ENCODE assay signal across 1 cellular context in the genomic region with DNA sequence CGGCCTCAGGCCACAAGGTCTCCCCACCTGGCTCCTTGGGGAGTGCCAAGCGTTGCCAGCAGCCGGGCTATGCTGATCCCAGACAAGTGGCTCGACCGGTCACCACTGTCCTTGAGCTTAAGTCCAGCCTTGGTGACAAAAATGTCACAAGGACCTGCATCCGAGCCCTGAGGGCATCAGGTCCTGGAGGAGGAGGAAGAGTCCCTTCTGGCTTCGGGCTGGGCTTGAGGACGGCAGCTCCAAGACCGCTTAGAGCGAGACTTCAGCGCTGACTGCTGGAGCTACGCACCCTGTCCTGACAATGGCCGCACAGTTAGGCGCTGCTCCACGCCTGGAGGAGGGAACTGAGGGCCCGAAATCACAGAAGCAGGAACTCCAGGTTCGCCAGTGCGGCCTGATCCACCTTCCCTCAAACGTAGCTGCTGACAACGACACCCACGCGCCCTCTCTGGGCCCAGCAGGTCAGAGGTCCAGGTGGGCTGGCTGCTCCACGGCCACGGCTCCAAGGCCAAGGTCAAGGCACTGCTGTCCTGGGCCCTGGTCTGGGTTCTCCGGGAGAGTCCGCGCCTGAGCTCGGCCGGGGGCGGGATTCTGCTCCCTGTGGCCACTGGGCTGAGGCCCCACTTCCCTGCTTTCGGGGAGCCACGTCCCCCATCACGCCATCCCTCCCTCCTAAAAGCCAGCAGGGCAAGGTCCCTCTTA.
TF ChIP-seq lines count a peak whose summit lies in the region.

No MANE protein-coding gene starts in this region.

TF ChIP-seq in HCT116, 20 proteins besides CTCF, POLR2A, EP300 and RAD21 (continued from another document):
- TF ChIP-seq, protein P1, sequence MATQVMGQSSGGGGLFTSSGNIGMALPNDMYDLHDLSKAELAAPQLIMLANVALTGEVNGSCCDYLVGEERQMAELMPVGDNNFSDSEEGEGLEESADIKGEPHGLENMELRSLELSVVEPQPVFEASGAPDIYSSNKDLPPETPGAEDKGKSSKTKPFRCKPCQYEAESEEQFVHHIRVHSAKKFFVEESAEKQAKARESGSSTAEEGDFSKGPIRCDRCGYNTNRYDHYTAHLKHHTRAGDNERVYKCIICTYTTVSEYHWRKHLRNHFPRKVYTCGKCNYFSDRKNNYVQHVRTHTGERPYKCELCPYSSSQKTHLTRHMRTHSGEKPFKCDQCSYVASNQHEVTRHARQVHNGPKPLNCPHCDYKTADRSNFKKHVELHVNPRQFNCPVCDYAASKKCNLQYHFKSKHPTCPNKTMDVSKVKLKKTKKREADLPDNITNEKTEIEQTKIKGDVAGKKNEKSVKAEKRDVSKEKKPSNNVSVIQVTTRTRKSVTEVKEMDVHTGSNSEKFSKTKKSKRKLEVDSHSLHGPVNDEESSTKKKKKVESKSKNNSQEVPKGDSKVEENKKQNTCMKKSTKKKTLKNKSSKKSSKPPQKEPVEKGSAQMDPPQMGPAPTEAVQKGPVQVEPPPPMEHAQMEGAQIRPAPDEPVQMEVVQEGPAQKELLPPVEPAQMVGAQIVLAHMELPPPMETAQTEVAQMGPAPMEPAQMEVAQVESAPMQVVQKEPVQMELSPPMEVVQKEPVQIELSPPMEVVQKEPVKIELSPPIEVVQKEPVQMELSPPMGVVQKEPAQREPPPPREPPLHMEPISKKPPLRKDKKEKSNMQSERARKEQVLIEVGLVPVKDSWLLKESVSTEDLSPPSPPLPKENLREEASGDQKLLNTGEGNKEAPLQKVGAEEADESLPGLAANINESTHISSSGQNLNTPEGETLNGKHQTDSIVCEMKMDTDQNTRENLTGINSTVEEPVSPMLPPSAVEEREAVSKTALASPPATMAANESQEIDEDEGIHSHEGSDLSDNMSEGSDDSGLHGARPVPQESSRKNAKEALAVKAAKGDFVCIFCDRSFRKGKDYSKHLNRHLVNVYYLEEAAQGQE (IDR thresholded peaks at IDR 0.05; ENCODE audit: low read depth): no peak
TF ChIP-seq in HCT116: peak in this region for 0.
